In the genomic region with DNA sequence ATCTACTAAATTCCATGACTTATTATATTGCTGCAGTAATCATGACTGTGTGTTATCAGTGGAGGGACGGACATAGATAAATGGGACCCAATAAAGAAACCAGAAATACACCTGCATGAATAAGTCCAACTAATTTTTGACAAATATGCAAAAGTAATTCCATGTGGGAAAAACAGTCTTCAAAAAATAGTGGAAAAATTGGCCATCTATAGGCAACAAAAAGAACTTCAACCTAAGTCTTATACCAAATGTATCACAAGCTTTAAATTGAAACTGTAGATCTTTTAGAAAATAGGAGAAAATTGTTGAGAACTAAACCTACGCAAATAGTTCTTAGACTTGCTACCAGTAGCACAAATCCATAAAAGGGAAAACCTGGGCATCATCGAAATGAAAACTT, we compare ENCODE assay signal across 13 cellular contexts.
"Had no signal": no experiment of that assay in that cellular context is flagged by ENCODE, and none has a peak within 500 bp of the region (broad histone marks: within the 10 kb centered on the region; RNA-seq: fewer than 3 reads in every experiment).

No MANE protein-coding gene starts in this region.

- H3K27ac ChIP-seq: adrenal gland, epithelial cell of prostate, parathyroid adenoma had no signal

- H3K4me3 ChIP-seq: adrenal gland, mucosa of descending colon had no signal

- DNase-seq: activated CD4-positive, alpha-beta T cell treated with anti-CD3 and anti-CD28 coated beads for 36 hours; activated CD4-positive, alpha-beta T cell treated with anti-CD3 and anti-CD28 coated beads, Interleukin-2, amount 50 U/mL, for 48 hours; activated gamma-delta T cell; adrenal gland; dermis blood vessel endothelial cell; effector memory CD4-positive, alpha-beta T cell; mucosa of descending colon; naive B cell; stimulated activated CD4-positive, alpha-beta T cell treated with anti-CD3 and anti-CD28 coated beads, Interleukin-1b, Interleukin-23, amount 100 ng/mL, for 48 hours; stimulated activated CD8-positive, alpha-beta memory T cell treated with anti-CD3 and anti-CD28 coated beads, Interleukin-4, amount 100 ng/mL, for 48 hours; stimulated activated naive CD4-positive, alpha-beta T cell had no signal

- H3K4me1 ChIP-seq: adrenal gland, parathyroid adenoma had no signal

- H3K9me3 ChIP-seq: adrenal gland had no signal

- H3K79me2 ChIP-seq: parathyroid adenoma had no signal

- H2AFZ ChIP-seq: parathyroid adenoma had no signal

- H3K36me3 ChIP-seq: adrenal gland had no signal

- H3K27me3 ChIP-seq: adrenal gland had no signal
